Comparison of ENCODE assay signal across 8 cellular contexts in the genomic region with DNA sequence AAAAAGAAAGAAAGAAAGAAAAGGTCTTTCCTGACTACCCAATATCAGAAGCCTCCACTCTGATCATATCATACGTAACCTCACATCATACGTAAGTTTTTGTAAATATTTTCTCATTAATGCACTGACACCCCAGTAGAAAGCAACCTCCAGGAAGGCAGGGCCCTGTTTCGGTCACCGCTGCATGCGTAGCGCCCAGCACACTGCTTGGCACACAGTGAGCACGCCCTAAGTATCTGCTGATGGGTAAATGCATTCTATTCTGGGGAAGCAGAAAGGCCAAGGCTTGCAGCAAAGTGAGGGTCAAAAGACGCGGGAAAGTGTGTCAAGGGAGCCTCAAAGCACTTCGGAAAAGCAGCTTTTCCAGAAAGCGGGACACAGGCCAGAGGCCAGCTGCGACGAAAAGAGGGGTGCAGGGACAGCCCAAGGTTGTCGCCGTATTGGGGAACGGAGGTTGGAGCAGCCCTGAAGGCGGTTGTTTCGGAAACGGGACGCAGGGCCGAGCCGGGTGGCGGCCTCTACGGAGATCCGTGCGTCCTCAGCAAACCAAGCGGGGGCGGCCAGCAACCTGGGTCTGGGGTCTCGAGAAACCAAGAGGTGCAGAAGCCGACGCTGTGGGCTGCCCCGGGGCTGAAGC.
DNase-seq lines count a peak whose midpoint lies in the region; ATAC-seq lines count a peak whose summit lies in the region.

No MANE protein-coding gene starts in this region.

- peak overlapping the region; percentile 87 for H3K27ac ChIP-seq in KOPT-K1 (ENCODE audit: low read depth, low read length, poor library complexity, severe bottlenecking)
- H3K27ac ChIP-seq in muscle layer of duodenum (ENCODE audit: low read length) = peak overlapping the region; percentile 93

- peaks cover 37% of the 10 kb centered on the region for H3K36me3 ChIP-seq in KOPT-K1 (ENCODE audit: insufficient read depth, low read length)
- peaks cover 17 to 30% of the 10 kb centered on the region in 2 donors for H3K36me3 ChIP-seq in muscle layer of duodenum (ENCODE audit: control insufficient read depth in 1 of 2, insufficient read depth in 2 of 2, low read length in 2 of 2)

- no peak for DNase-seq in central memory CD8-positive, alpha-beta T cell (ENCODE audit: low spot score in 2 of 2)
- DNase-seq in NCI-H1436 (lab: John Stamatoyannopoulos, UW) = no peak
- no peak for DNase-seq in activated CD4-positive, CD25-positive, alpha-beta regulatory T cell treated with anti-CD3 and anti-CD28 coated beads, Interleukin-2, amount 50 U/mL, for 72 hours
- DNase-seq in NCI-H2081 treated with DMSO at 0.1 percent for 48 hours (lab: John Stamatoyannopoulos, UW) = no peak
- no peak for DNase-seq in kidney tubule cell (ENCODE audit: low spot score)

- peak overlapping the region; percentile 95 for H3K27ac Mint-ChIP-seq in central memory CD8-positive, alpha-beta T cell (ENCODE audit: low read depth)

- H3K27me3 Mint-ChIP-seq in central memory CD8-positive, alpha-beta T cell = no peaks in the 10 kb centered on the region

- no peaks in the 10 kb centered on the region for H3K9me3 Mint-ChIP-seq in central memory CD8-positive, alpha-beta T cell

- H3K4me1 ChIP-seq in muscle layer of duodenum (ENCODE audit: control insufficient read depth in 1 of 2, insufficient read depth in 2 of 2, low read length in 2 of 2) = peaks cover 6 to 40% of the 10 kb centered on the region in 2 donors

- H3K4me3 Mint-ChIP-seq in central memory CD8-positive, alpha-beta T cell = peak overlapping the region; percentile 93

- H3K4me3 ChIP-seq in muscle layer of duodenum (ENCODE audit: low read depth in 1 of 2, low read length in 2 of 2) = peak overlapping the region; percentile 97 to 98

- H3K36me3 Mint-ChIP-seq in central memory CD8-positive, alpha-beta T cell (ENCODE audit: insufficient read depth) = peaks cover 32% of the 10 kb centered on the region

- peak; percentile 16 for ATAC-seq in GM19023 (IDR thresholded peaks at IDR 0.05; ENCODE audit: unreplicated experiment)
- ATAC-seq in central memory CD8-positive, alpha-beta T cell (replicated peaks; ENCODE audit: extremely low read depth, poor library complexity, severe bottlenecking) = no peak

- H3K27me3 ChIP-seq in muscle layer of duodenum (ENCODE audit: low read depth, low read length) = no peaks in the 10 kb centered on the region

- no peaks in the 10 kb centered on the region for H3K9me3 ChIP-seq in KOPT-K1 (ENCODE audit: insufficient read depth, low read length, poor library complexity, severe bottlenecking)
- H3K9me3 ChIP-seq in muscle layer of duodenum (ENCODE audit: control insufficient read depth in 1 of 2, low read length in 2 of 2) = no peaks in the 10 kb centered on the region

- H3K4me1 Mint-ChIP-seq in central memory CD8-positive, alpha-beta T cell = peaks cover 27% of the 10 kb centered on the region
